Comparison of ENCODE assay signal across 1 cellular context in genomic region chr17:50806141-50806643, GRCh38.
TF ChIP-seq lines count a peak whose summit lies in the region.

No MANE protein-coding gene starts in this region.

TF ChIP-seq in HepG2, 621 proteins besides CTCF, POLR2A, EP300 and RAD21 (continues in another document):
- TF ChIP-seq ZNF280B (CRISPR knock-in tag; IDR thresholded peaks at IDR 0.05; ENCODE audit: borderline replicate concordance) (0 out of 2 replicates have a peak, but pooled peaks have one; percentile 38), UBTF (CRISPR knock-in tag; IDR thresholded peaks at IDR 0.05) (0 out of 2 replicates have a peak, but pooled peaks have one; percentile 34), HDAC2 (CRISPR knock-in tag; IDR thresholded peaks at IDR 0.05) (peak; percentile 42; the same call in 1 of the 2 replicates), REPIN1 (CRISPR knock-in tag; IDR thresholded peaks at IDR 0.05; ENCODE audit: borderline replicate concordance, low read depth) (peak; percentile 88), FOXA1 (IDR thresholded peaks at IDR 0.05) (no peak), FOXA1 (CRISPR knock-in tag; IDR thresholded peaks at IDR 0.05) (peak; percentile 95), ZNF619 (CRISPR knock-in tag; IDR thresholded peaks at IDR 0.05) (no peak), ZNF773 (CRISPR knock-in tag; IDR thresholded peaks at IDR 0.05; ENCODE audit: borderline replicate concordance) (no peak), ZMYM4 (CRISPR knock-in tag; IDR thresholded peaks at IDR 0.05) (peak; percentile 57; the same call in 1 of the 2 replicates), RXRB (CRISPR knock-in tag; IDR thresholded peaks at IDR 0.05; ENCODE audit: borderline replicate concordance) (peak; percentile 59), MIXL1 (CRISPR knock-in tag; IDR thresholded peaks at IDR 0.05) (no peak), ZNF564 (CRISPR knock-in tag; IDR thresholded peaks at IDR 0.05) (0 out of 2 replicates have a peak, but pooled peaks have one; percentile 39), CEBPG (CRISPR knock-in tag; IDR thresholded peaks at IDR 0.05) (peak; percentile 52; the same call in 1 of the 2 replicates), HOXD1 (CRISPR knock-in tag; IDR thresholded peaks at IDR 0.05) (no peak), BCL6 (CRISPR knock-in tag; IDR thresholded peaks at IDR 0.05) (peak; percentile 48; the same call in 1 of the 2 replicates), ZNF605 (CRISPR knock-in tag; IDR thresholded peaks at IDR 0.05) (peak; percentile 60; the same call in 1 of the 2 replicates), NR2F6 (IDR thresholded peaks at IDR 0.05) (peak; percentile 21; the same call in 1 of the 2 replicates), NR2F6 (CRISPR knock-in tag; IDR thresholded peaks at IDR 0.05) (peak; percentile 64; the same call in 1 of the 2 replicates), FOXC1 (CRISPR knock-in tag; IDR thresholded peaks at IDR 0.05; ENCODE audit: borderline replicate concordance) (peak; percentile 73), DZIP1 (CRISPR knock-in tag; IDR thresholded peaks at IDR 0.05) (0 out of 2 replicates have a peak, but pooled peaks have one; percentile 8), ZNF331 (CRISPR knock-in tag; IDR thresholded peaks at IDR 0.05) (peak; percentile 23; the same call in 1 of the 2 replicates), FOXA3 (CRISPR knock-in tag; IDR thresholded peaks at IDR 0.05) (peak; percentile 82), HMG20B (CRISPR knock-in tag; conservative IDR thresholded peaks at IDR 0.05) (0 out of 2 replicates have a peak, but pooled peaks have one; percentile 31), ZNF556 (CRISPR knock-in tag; IDR thresholded peaks at IDR 0.05; ENCODE audit: borderline replicate concordance) (no peak), FOXM1 (CRISPR knock-in tag; IDR thresholded peaks at IDR 0.05) (no peak), RARA (CRISPR knock-in tag; IDR thresholded peaks at IDR 0.05) (peak; percentile 42; the same call in 1 of the 2 replicates), ZNF687 (CRISPR knock-in tag; IDR thresholded peaks at IDR 0.05) (peak; percentile 80), JUN (CRISPR knock-in tag; IDR thresholded peaks at IDR 0.05) (no peak), ZMYM2 (CRISPR knock-in tag; IDR thresholded peaks at IDR 0.05) (0 out of 2 replicates have a peak, but pooled peaks have one; percentile 32), MLX (CRISPR knock-in tag; IDR thresholded peaks at IDR 0.05) (0 out of 2 replicates have a peak, but pooled peaks have one; percentile 63), ZXDC (CRISPR knock-in tag; IDR thresholded peaks at IDR 0.05) (0 out of 2 replicates have a peak, but pooled peaks have one; percentile 71), NR0B2 (CRISPR knock-in tag; IDR thresholded peaks at IDR 0.05) (0 out of 2 replicates have a peak, but pooled peaks have one; percentile 50), ZFY (CRISPR knock-in tag; IDR thresholded peaks at IDR 0.05) (peak; percentile 33; the same call in 1 of the 2 replicates), THRA (CRISPR knock-in tag; IDR thresholded peaks at IDR 0.05; ENCODE audit: borderline replicate concordance) (0 out of 2 replicates have a peak, but pooled peaks have one; percentile 26), PITX1 (CRISPR knock-in tag; IDR thresholded peaks at IDR 0.05) (peak; percentile 63; the same call in 1 of the 2 replicates), GATAD2A (CRISPR knock-in tag; IDR thresholded peaks at IDR 0.05) (peak; percentile 38; the same call in 1 of the 2 replicates), KDM2A (CRISPR knock-in tag; IDR thresholded peaks at IDR 0.05; ENCODE audit: borderline replicate concordance, low read depth) (peak; percentile 39; the same call in 1 of the 2 replicates), HOMEZ (CRISPR knock-in tag; IDR thresholded peaks at IDR 0.05; ENCODE audit: low read depth) (peak; percentile 54; the same call in 1 of the 2 replicates), ZNF800 (CRISPR knock-in tag; IDR thresholded peaks at IDR 0.05) (no peak; the same call in 1 of the 2 replicates)
